ENCODE assay signal across 8 cellular contexts in the genomic region with DNA sequence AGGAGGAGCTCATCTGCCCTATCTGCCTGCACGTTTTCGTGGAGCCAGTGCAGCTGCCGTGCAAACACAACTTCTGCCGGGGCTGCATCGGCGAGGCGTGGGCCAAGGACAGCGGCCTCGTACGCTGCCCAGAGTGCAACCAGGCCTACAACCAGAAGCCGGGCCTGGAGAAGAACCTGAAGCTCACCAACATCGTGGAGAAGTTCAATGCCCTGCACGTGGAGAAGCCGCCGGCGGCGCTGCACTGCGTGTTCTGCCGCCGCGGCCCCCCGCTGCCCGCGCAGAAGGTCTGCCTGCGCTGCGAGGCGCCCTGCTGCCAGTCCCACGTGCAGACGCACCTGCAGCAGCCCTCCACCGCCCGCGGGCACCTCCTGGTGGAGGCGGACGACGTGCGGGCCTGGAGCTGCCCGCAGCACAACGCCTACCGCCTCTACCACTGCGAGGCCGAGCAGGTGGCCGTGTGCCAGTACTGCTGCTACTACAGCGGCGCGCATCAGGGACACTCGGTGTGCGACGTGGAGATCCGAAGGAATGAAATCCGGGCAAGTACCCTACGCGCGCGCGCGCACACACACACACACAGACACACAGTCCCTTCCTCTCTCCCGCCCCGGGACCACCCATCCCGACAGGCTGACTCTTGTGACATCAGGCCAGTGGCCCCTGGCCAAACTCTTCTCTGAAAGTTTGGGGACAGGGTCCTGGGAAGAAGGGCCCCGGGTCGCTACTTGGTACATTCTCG. TPM values are rescaled to one million over a fixed set of nuclear protein-coding genes. Genes with fewer than 3 reads are reported as not detected.
DNase-seq lines count a peak whose midpoint lies in the region; ATAC-seq and TF ChIP-seq lines count a peak whose summit lies in the region.

No MANE protein-coding gene starts in this region.

- CTCF ChIA-PET in activated CD8-positive, alpha-beta T cell treated with anti-CD3 and anti-CD28 coated beads, Interleukin-2, amount 10 ng/mL, durations not matched to agents 7 days and 5 days (lab: Charles Lee) = interaction anchor here (1.1 to 4.6 kb wide), 15 partner anchors 9 to 166 kb away, joined by 3 to 51 read pairs (median 4); a partner anchor contains a TSS

- peak; percentile 38 for ATAC-seq in activated CD8-positive, alpha-beta T cell treated with anti-CD3 and anti-CD28 coated beads, Interleukin-2, amount 10 ng/mL, durations not matched to agents 7 days and 5 days
- ATAC-seq in effector memory CD8-positive, alpha-beta T cell (replicated peaks) = peak; percentile 45
- no peak for ATAC-seq in HG03039 (IDR thresholded peaks at IDR 0.05; ENCODE audit: unreplicated experiment)

- peaks cover 0 to 6% (median 0%) of the 10 kb centered on the region in 11 experiments; a peak in 1 of 22 replicates for H3K9me3 ChIP-seq in BLaER1 treated with 17β-estradiol and CSF1 and Interleukin-3, amounts not matched to agents 10 nM and 100 nM (replicated peaks in 1 of 11)

- H3K9me3 Mint-ChIP-seq in activated CD8-positive, alpha-beta T cell treated with anti-CD3 and anti-CD28 coated beads, Interleukin-2, amount 10 ng/mL, durations not matched to agents 7 days and 5 days (ENCODE audit: insufficient read depth) = no peaks in the 10 kb centered on the region
- no peaks in the 10 kb centered on the region for H3K9me3 Mint-ChIP-seq in effector memory CD8-positive, alpha-beta T cell

- H3K27me3 Mint-ChIP-seq in activated CD8-positive, alpha-beta T cell treated with anti-CD3 and anti-CD28 coated beads, Interleukin-2, amount 10 ng/mL, durations not matched to agents 7 days and 5 days (ENCODE audit: low read depth) = no peaks in the 10 kb centered on the region
- no peaks in the 10 kb centered on the region for H3K27me3 Mint-ChIP-seq in effector memory CD8-positive, alpha-beta T cell

- POLR2A ChIA-PET in activated CD8-positive, alpha-beta T cell treated with anti-CD3 and anti-CD28 coated beads, Interleukin-2, amount 10 ng/mL, durations not matched to agents 7 days and 5 days (lab: Charles Lee) = interaction anchor here (0.7 to 4.9 kb wide), 15 partner anchors 9 to 547 kb away, joined by 3 to 44 read pairs (median 4); a partner anchor contains a TSS

- H3K36me3 ChIP-seq in BLaER1 treated with 17β-estradiol and CSF1 and Interleukin-3, amounts not matched to agents 10 nM and 100 nM = peaks cover 4 to 25% (median 16%) of the 10 kb centered on the region in 11 experiments; a peak in 15 of 22 replicates

- H3K36me3 Mint-ChIP-seq in activated CD8-positive, alpha-beta T cell treated with anti-CD3 and anti-CD28 coated beads, Interleukin-2, amount 10 ng/mL, durations not matched to agents 7 days and 5 days (ENCODE audit: low read depth) = peaks cover 25% of the 10 kb centered on the region
- peaks cover 46% of the 10 kb centered on the region for H3K36me3 Mint-ChIP-seq in effector memory CD8-positive, alpha-beta T cell (ENCODE audit: insufficient read depth)

- H3K4me1 ChIP-seq in BLaER1 treated with 17β-estradiol and CSF1 and Interleukin-3, amounts not matched to agents 10 nM and 100 nM = peaks cover 32 to 40% (median 38%) of the 10 kb centered on the region in 10 experiments

- H3K4me1 Mint-ChIP-seq in activated CD8-positive, alpha-beta T cell treated with anti-CD3 and anti-CD28 coated beads, Interleukin-2, amount 10 ng/mL, durations not matched to agents 7 days and 5 days (ENCODE audit: low read depth) = peaks cover 45% of the 10 kb centered on the region
- peaks cover 44 to 51% of the 10 kb centered on the region in 2 donors for H3K4me1 Mint-ChIP-seq in effector memory CD8-positive, alpha-beta T cell (ENCODE audit: low read depth in 2 of 2)

- H3K27ac Mint-ChIP-seq in activated CD8-positive, alpha-beta T cell treated with anti-CD3 and anti-CD28 coated beads, Interleukin-2, amount 10 ng/mL, durations not matched to agents 7 days and 5 days = peak overlapping the region; percentile 94
- peak overlapping the region; percentile 93 to 96 for H3K27ac Mint-ChIP-seq in effector memory CD8-positive, alpha-beta T cell

- no peaks in the 10 kb centered on the region for H3K27me3 ChIP-seq in BLaER1 treated with 17β-estradiol and CSF1 and Interleukin-3, amounts not matched to agents 10 nM and 100 nM

- H3K4me2 ChIP-seq in BLaER1 treated with 17β-estradiol and CSF1 and Interleukin-3, amounts not matched to agents 10 nM and 100 nM = peak overlapping the region; percentile 97 to 100 (median 99)

- H3K9ac ChIP-seq in BLaER1 treated with 17β-estradiol and CSF1 and Interleukin-3, amounts not matched to agents 10 nM and 100 nM = peak overlapping the region; percentile 96 to 99 (median 98)

- peak overlapping the region; percentile 93 to 99 (median 98) for H3K27ac ChIP-seq in BLaER1 treated with 17β-estradiol and CSF1 and Interleukin-3, amounts not matched to agents 10 nM and 100 nM

- H4K20me1 ChIP-seq in BLaER1 treated with 17β-estradiol and CSF1 and Interleukin-3, amounts not matched to agents 10 nM and 100 nM = peaks cover 35 to 53% (median 50%) of the 10 kb centered on the region in 11 experiments

- peak overlapping the region; percentile 78 to 100 (median 96) for H3K4me3 ChIP-seq in BLaER1 treated with 17β-estradiol and CSF1 and Interleukin-3, amounts not matched to agents 10 nM and 100 nM
- H3K4me3 ChIP-seq in HFF-Myc (replicated peaks; ENCODE audit: low read depth, low read length) = peak overlapping the region; percentile 95

- peak; percentile 55 for TF ChIP-seq CTCF in HFF-Myc (IDR thresholded peaks at IDR 0.05; ENCODE audit: low read depth, low read length, missing control alignments)

- no peak for DNase-seq in HFF-Myc (ENCODE audit: extremely low read depth, low read depth)
- peak; percentile 23 for DNase-seq in NCI-H748 treated with DMSO at 0.1 percent for 48 hours (lab: John Stamatoyannopoulos, UW)
- peak; percentile 83 for DNase-seq in activated CD8-positive, alpha-beta T cell treated with anti-CD3 and anti-CD28 coated beads, Interleukin-2, amount 10 ng/mL, durations not matched to agents 7 days and 5 days
- peak; percentile 67 to 79 (median 72) for DNase-seq in effector memory CD8-positive, alpha-beta T cell
- peak; percentile 93 for DNase-seq in mesenteric fat pad (ENCODE audit: low spot score)
- DNase-seq in stimulated activated CD8-positive, alpha-beta memory T cell treated with anti-CD3 and anti-CD28 coated beads, Interleukin-15, amount 100 ng/mL, for 1 hour (ENCODE audit: low read depth) = peak; percentile 46

- peak overlapping the region; percentile 99 for H3K4me3 Mint-ChIP-seq in activated CD8-positive, alpha-beta T cell treated with anti-CD3 and anti-CD28 coated beads, Interleukin-2, amount 10 ng/mL, durations not matched to agents 7 days and 5 days
- peak overlapping the region; percentile 94 to 96 for H3K4me3 Mint-ChIP-seq in effector memory CD8-positive, alpha-beta T cell

RNA-seq across cellular contexts. Expression of a gene that starts 0.5 kb away (rescaled TPM):
- 10 to 100 TPM; 45.0 to 47.1 TPM for total RNA-seq in activated CD8-positive, alpha-beta T cell treated with anti-CD3 and anti-CD28 coated beads, Interleukin-2, amount 10 ng/mL, durations not matched to agents 7 days and 5 days
- total RNA-seq in mesenteric fat pad = 146 TPM
